ENCODE assay signal across 10 cellular contexts in the genomic region with DNA sequence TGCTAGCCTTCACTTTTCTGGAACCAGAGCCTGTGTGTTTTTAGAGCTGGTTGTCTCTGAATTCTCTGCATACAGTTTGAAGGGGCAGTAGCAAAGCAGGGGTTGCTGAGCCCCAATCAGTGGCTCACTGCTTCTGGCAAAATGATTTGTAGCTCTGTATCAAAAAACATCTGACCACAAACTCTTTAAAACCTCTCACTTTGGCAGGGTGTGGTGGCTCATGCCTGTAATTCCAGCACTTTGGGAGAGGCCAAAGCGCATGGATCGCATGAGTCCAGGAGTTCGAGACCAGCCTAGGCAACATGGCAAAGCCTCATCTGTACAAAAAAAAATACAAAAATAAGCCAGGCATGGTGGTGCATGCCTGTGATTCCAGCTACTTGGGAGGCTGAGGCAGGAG. TPM values are rescaled to one million over a fixed set of nuclear protein-coding genes. Genes with fewer than 3 reads are reported as not detected.
A peak's percentile ranks its signal among the peaks of the same experiment; 100 is the strongest.
DNase-seq lines count a peak whose midpoint lies in the region; ATAC-seq and TF ChIP-seq lines count a peak whose summit lies in the region.
"Had no signal": no experiment of that assay in that cellular context is flagged by ENCODE, and none has a peak within 500 bp of the region (broad histone marks: within the 10 kb centered on the region; RNA-seq: fewer than 3 reads in every experiment).

No MANE protein-coding gene starts in this region.

- H3K27me3 Mint-ChIP-seq in activated naive CD4-positive, alpha-beta T cell treated with anti-CD3 and anti-CD28 coated beads, Interleukin-2, amount 50 U/mL, for 24 hours, result no peaks in the 10 kb centered on the region

- ATAC-seq in Panc1 (no peak), omental fat pad (ENCODE audit: low FRiP score) (no peak)

- TF ChIP-seq CTCF in Panc1 (IDR thresholded peaks at IDR 0.05) (no peak), fibroblast of villous mesenchyme (IDR thresholded peaks at IDR 0.05; ENCODE audit: insufficient read depth, low read depth, low read length) (no peak), omental fat pad (IDR thresholded peaks at IDR 0.05) (no peak)

- H3K4me3 Mint-ChIP-seq in activated naive CD4-positive, alpha-beta T cell treated with anti-CD3 and anti-CD28 coated beads, Interleukin-2, amount 50 U/mL, for 24 hours, result peak overlapping the region; percentile 94

- H3K4me3 ChIP-seq in Panc1 (ENCODE audit: low read depth in 2 of 2, low read length in 2 of 2) (peak overlapping the region in 1 of 2 experiments; percentile 78; a peak in 1 of 4 replicates), fibroblast of villous mesenchyme (ENCODE audit: low read depth, low read length) (peak overlapping the region; percentile 91), skeletal muscle tissue (ENCODE audit: low read length in 3 of 3) (peak overlapping the region in 2 of 3 donors; percentile 33 to 94)

- H3K9ac ChIP-seq in skeletal muscle tissue (ENCODE audit: low read depth in 1 of 3, low read length in 3 of 3), result peak overlapping the region in 2 of 3 donors; percentile 89 to 94

- no peaks in the 10 kb centered on the region for H3K9me3 Mint-ChIP-seq in activated naive CD4-positive, alpha-beta T cell treated with anti-CD3 and anti-CD28 coated beads, Interleukin-2, amount 50 U/mL, for 24 hours

- no peak overlapping the region for H3K27ac Mint-ChIP-seq in activated naive CD4-positive, alpha-beta T cell treated with anti-CD3 and anti-CD28 coated beads, Interleukin-2, amount 50 U/mL, for 24 hours

- POLR2A ChIA-PET in Panc1 (lab: Charles Lee), result no interaction called here

- no peaks in the 10 kb centered on the region; the same call in 1 of the 2 replicates for H3K36me3 ChIP-seq in Panc1 (ENCODE audit: control insufficient read depth, insufficient read depth, low read length)
- no peaks in the 10 kb centered on the region for H3K36me3 ChIP-seq in skeletal muscle tissue (ENCODE audit: control insufficient read depth in 3 of 3, insufficient read depth in 3 of 3, low read length in 3 of 3)

- in situ Hi-C loops in Panc1 (cut with HindIII; ENCODE audit: low pct_unique_long_range_greater_than_20kb, low sequenced_read_pairs), result no loop called here

- H3K4me1 Mint-ChIP-seq in activated naive CD4-positive, alpha-beta T cell treated with anti-CD3 and anti-CD28 coated beads, Interleukin-2, amount 50 U/mL, for 24 hours, result peaks cover 70% of the 10 kb centered on the region

- no peak for DNase-seq in activated naive CD4-positive, alpha-beta T cell (lab: John Stamatoyannopoulos, UW)
- DNase-seq in Panc1 (ENCODE audit: low read depth, low spot score) (no peak), fibroblast of villous mesenchyme (ENCODE audit: low read depth) (no peak), DMS79 (lab: John Stamatoyannopoulos, UW) (no peak), cerebellar nuclear complex (lab: John Stamatoyannopoulos, UW) (no peak), omental fat pad (ENCODE audit: low spot score) (no peak)
- DNase-seq: NCI-H2029 treated with DMSO at 0.1 percent for 48 hours, retina had no signal

- peaks cover 21% of the 10 kb centered on the region for H3K4me1 ChIP-seq in Panc1 (ENCODE audit: control insufficient read depth, insufficient read depth, low read length)
- H3K4me1 ChIP-seq in skeletal muscle tissue (ENCODE audit: control insufficient read depth in 3 of 3, insufficient read depth in 3 of 3, low read length in 3 of 3), result peaks cover 24 to 37% (median 33%) of the 10 kb centered on the region in 3 donors

- intact Hi-C loops in Panc1 (cut with micrococcal nuclease; ENCODE audit: unreplicated experiment), result no loop called here

- H3K27me3 ChIP-seq in Panc1 (ENCODE audit: control insufficient read depth, insufficient read depth, low read length) (no peaks in the 10 kb centered on the region), skeletal muscle tissue (ENCODE audit: control insufficient read depth in 3 of 3, insufficient read depth in 3 of 3, low read length in 3 of 3) (no peaks in the 10 kb centered on the region)

- H3K9me3 ChIP-seq in Panc1 (ENCODE audit: control insufficient read depth, insufficient read depth, low read depth, low read length) (no peaks in the 10 kb centered on the region), skeletal muscle tissue (ENCODE audit: control insufficient read depth in 3 of 3, low read length in 3 of 3) (no peaks in the 10 kb centered on the region)

- no peak overlapping the region for H3K27ac ChIP-seq in Panc1 (ENCODE audit: low read length)
- peak overlapping the region; percentile 20 for H3K27ac ChIP-seq in skeletal muscle tissue (ENCODE audit: low read depth, low read length)

- peaks cover 3% of the 10 kb centered on the region for H3K36me3 Mint-ChIP-seq in activated naive CD4-positive, alpha-beta T cell treated with anti-CD3 and anti-CD28 coated beads, Interleukin-2, amount 50 U/mL, for 24 hours

- CTCF ChIA-PET in Panc1 (lab: Charles Lee), result no interaction called here

- BruUV-seq in Panc1 (replicated peaks; lab: Mats Ljungman, UMichigan), result TSS peak; percentile 60

RNA-seq across cellular contexts. Expression of a gene that starts 28.3 kb away (rescaled TPM):
- 33.7 TPM for total RNA-seq in Panc1 (2021; ENCODE audit: unreplicated experiment)
- 9.1 TPM for polyA plus RNA-seq in Panc1 (2012; ENCODE audit: insufficient read length)
- total RNA-seq in fibroblast of villous mesenchyme, result 57.0 and 69.1 TPM in 2 replicates
- total RNA-seq in skeletal muscle tissue, result 41.8 TPM
- 10 to 100 TPM; 33.9 to 78.5 (median 58.8) TPM for total RNA-seq in omental fat pad
